34 cellular contexts compared by ENCODE assay signal in genomic region chr19:56701895-56702294, GRCh38. TPM values are rescaled to one million over a fixed set of nuclear protein-coding genes. Genes with fewer than 3 reads are reported as not detected.
"Had no signal": no experiment of that assay in that cellular context is flagged by ENCODE, and none has a peak within 500 bp of the region (broad histone marks: within the 10 kb centered on the region; RNA-seq: fewer than 3 reads in every experiment).

No MANE protein-coding gene starts in this region.

- ATAC-seq: activated CD4-positive, alpha-beta T cell treated with anti-CD3 and anti-CD28 coated beads for 36 hours; activated CD4-positive, CD25-positive, alpha-beta regulatory T cell treated with anti-CD3 and anti-CD28 coated beads, Interleukin-2, amount 50 U/mL, for 24 hours; activated CD8-positive, alpha-beta memory T cell treated with anti-CD3 and anti-CD28 coated beads, Interleukin-2, amount 10 ng/mL, durations not matched to agents 7 days and 5 days; activated CD8-positive, alpha-beta T cell treated with anti-CD3 and anti-CD28 coated beads for 36 hours; activated CD8-positive, alpha-beta T cell treated with anti-CD3 and anti-CD28 coated beads, Interleukin-2, amount 10 ng/mL, durations not matched to agents 7 days and 5 days; T-helper 17 cell; WTC11 had no signal

- H3K27ac ChIP-seq: VCaP, WERI-Rb-1 had no signal

- H3K36me3 ChIP-seq: WERI-Rb-1 had no signal

- FAIRE-seq: TTC549 had no signal

- DNase-seq: activated B cell treated with CpG ODN at 0.5 μM for 24 hours; activated CD4-positive, alpha-beta memory T cell treated with anti-CD3 and anti-CD28 coated beads for 36 hours; activated CD4-positive, alpha-beta memory T cell treated with anti-CD3 and anti-CD28 coated beads, Interleukin-2, amount 10 ng/mL, durations not matched to agents 7 days and 5 days; activated CD4-positive, alpha-beta T cell treated with anti-CD3 and anti-CD28 coated beads for 1 hour; activated CD4-positive, alpha-beta T cell treated with anti-CD3 and anti-CD28 coated beads for 36 hours; activated CD4-positive, alpha-beta T cell treated with anti-CD3 and anti-CD28 coated beads for 4 hours; activated CD4-positive, alpha-beta T cell treated with anti-CD3 and anti-CD28 coated beads for 48 hours; activated CD4-positive, alpha-beta T cell treated with anti-CD3 and anti-CD28 coated beads, Interleukin-2, amount 10 ng/mL, durations not matched to agents 24 days and 14 days; activated CD4-positive, alpha-beta T cell treated with anti-CD3 and anti-CD28 coated beads, Interleukin-2, amount 10 ng/mL, durations not matched to agents 7 days and 5 days; activated CD4-positive, alpha-beta T cell treated with anti-CD3 and anti-CD28 coated beads, Interleukin-2, amount 50 U/mL, for 1 hour; activated CD4-positive, alpha-beta T cell treated with anti-CD3 and anti-CD28 coated beads, Interleukin-2, amount 50 U/mL, for 4 hours; activated CD4-positive, alpha-beta T cell treated with anti-CD3 and anti-CD28 coated beads, Interleukin-2, amount 50 U/mL, for 48 hours; activated CD4-positive, CD25-positive, alpha-beta regulatory T cell; activated CD4-positive, CD25-positive, alpha-beta regulatory T cell treated with anti-CD3 and anti-CD28 coated beads, Interleukin-2, amount 50 U/mL, for 72 hours; activated CD8-positive, alpha-beta memory T cell treated with anti-CD3 and anti-CD28 coated beads for 24 hours; activated CD8-positive, alpha-beta memory T cell treated with anti-CD3 and anti-CD28 coated beads, Interleukin-2, amount 10 ng/mL, durations not matched to agents 7 days and 5 days; activated CD8-positive, alpha-beta memory T cell treated with anti-CD3 and anti-CD28 coated beads, Interleukin-2, amount 50 U/mL, for 4 hours; activated CD8-positive, alpha-beta memory T cell treated with anti-CD3 and anti-CD28 coated beads, Interleukin-2, amount 50 U/mL, for 48 hours; activated CD8-positive, alpha-beta T cell treated with anti-CD3 and anti-CD28 coated beads for 36 hours; activated CD8-positive, alpha-beta T cell treated with anti-CD3 and anti-CD28 coated beads, Interleukin-2, amount 10 ng/mL, durations not matched to agents 7 days and 5 days; activated T-cell treated with anti-CD3 and anti-CD28 coated beads for 4 hours; activated T-cell treated with anti-CD3 and anti-CD28 coated beads, Interleukin-2, amount 50 U/mL, for 1 hour; activated T-cell treated with anti-CD3 and anti-CD28 coated beads, Interleukin-2, amount 50 U/mL, for 24 hours; T-helper 17 cell; T-helper 2 cell; T-helper 9 cell; T1000; WERI-Rb-1 had no signal

RNA-seq across cellular contexts. Expression of gene SMIM17, which starts 58.9 kb away (rescaled TPM):
- total RNA-seq: activated B cell treated with CpG ODN at 0.5 μM for 24 hours; activated CD4-positive, alpha-beta memory T cell treated with anti-CD3 and anti-CD28 coated beads for 36 hours; activated CD4-positive, alpha-beta T cell treated with anti-CD3 and anti-CD28 coated beads for 36 hours; activated CD4-positive, alpha-beta T cell treated with anti-CD3 and anti-CD28 coated beads, Interleukin-2, amount 10 ng/mL, durations not matched to agents 24 days and 14 days; activated CD8-positive, alpha-beta memory T cell treated with anti-CD3 and anti-CD28 coated beads for 36 hours; activated CD8-positive, alpha-beta memory T cell treated with anti-CD3 and anti-CD28 coated beads, Interleukin-2, amount 10 ng/mL, durations not matched to agents 7 days and 5 days; activated CD8-positive, alpha-beta T cell treated with anti-CD3 and anti-CD28 coated beads for 36 hours; T-helper 17 cell; T-helper 2 cell treated with Interferon-gamma antibody and Interleukin-4, amounts not matched to agents 100 ng/mL and 5 ng/mL, for 36 hours had no signal
